8 cellular contexts compared by ENCODE assay signal in the genomic region with DNA sequence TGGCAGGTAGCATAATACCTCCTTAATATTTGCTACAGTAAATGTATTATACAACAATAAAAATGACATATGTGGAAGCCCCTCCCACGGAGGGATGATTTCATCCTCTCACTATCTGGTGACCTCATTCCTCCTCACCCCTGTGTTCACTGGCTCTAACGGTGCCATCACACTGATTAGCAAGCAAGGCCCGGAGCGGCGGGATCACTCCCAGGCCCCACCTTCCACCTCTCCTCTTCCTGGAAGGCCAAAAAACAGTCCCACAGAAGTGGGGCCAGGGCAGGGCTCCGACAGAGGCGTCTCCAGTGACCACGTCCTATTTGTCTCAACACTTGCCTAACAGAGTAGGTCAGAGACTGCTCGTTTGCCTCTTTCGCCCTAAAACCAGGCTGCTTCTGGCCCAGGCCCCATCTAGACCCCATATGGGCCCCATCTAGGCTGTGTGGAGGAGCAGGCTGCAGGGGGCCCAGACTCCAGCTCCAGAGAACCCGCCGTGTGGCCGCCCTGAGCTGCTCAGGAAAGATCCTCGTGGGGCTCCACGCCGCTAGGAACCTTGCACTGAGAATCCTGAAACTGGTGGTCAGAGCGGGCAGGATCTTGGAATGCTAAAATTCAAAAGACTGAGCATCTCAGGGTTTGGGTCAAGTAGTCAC. TPM values are rescaled to one million over a fixed set of nuclear protein-coding genes. Genes with fewer than 3 reads are reported as not detected.
DNase-seq lines count a peak whose midpoint lies in the region; ATAC-seq and TF ChIP-seq lines count a peak whose summit lies in the region.

No MANE protein-coding gene starts in this region.

- intact Hi-C loops in PC-3 (cut with micrococcal nuclease) = loop anchor here (2.0 to 5.0 kb wide), 2 partner anchors 15 to 68 kb away; a partner anchor contains a TSS
- intact Hi-C loops in activated naive CD4-positive, alpha-beta T cell treated with anti-CD3 and anti-CD28 coated beads for 36 hours (cut with micrococcal nuclease) = loop anchor here (1.0 to 10.0 kb wide), 8 partner anchors 34 to 1952 kb away; a partner anchor contains a TSS

- H3K4me3 ChIP-seq in CD4-positive, CD25-positive, alpha-beta regulatory T cell (ENCODE audit: low read depth, low read length) = peak overlapping the region; percentile 99
- H3K4me3 ChIP-seq in PC-3 (ENCODE audit: low read length) (no peak overlapping the region), right atrium auricular region (no peak overlapping the region), coronary artery (no peak overlapping the region)

- H3K36me3 Mint-ChIP-seq in CD4-positive, CD25-positive, alpha-beta regulatory T cell = peaks cover 39% of the 10 kb centered on the region
- peaks cover 35% of the 10 kb centered on the region for H3K36me3 Mint-ChIP-seq in activated naive CD4-positive, alpha-beta T cell treated with anti-CD3 and anti-CD28 coated beads for 36 hours (ENCODE audit: low read depth)

- H3K4me1 ChIP-seq in CD4-positive, CD25-positive, alpha-beta regulatory T cell (ENCODE audit: control insufficient read depth, insufficient read depth, low read length, poor library complexity, severe bottlenecking) = peaks cover 89% of the 10 kb centered on the region
- H3K4me1 ChIP-seq in PC-3 (ENCODE audit: insufficient read depth, low read length) (peaks cover 45% of the 10 kb centered on the region), right atrium auricular region (peaks cover 0 to 25% of the 10 kb centered on the region in 2 donors)

- H3F3A ChIP-seq in PC-3 (ENCODE audit: low read length, unreplicated experiment) = peaks cover 5% of the 10 kb centered on the region

- peaks cover 4 to 82% (median 51%) of the 10 kb centered on the region in 4 donors for H3K4me1 Mint-ChIP-seq in CD4-positive, CD25-positive, alpha-beta regulatory T cell
- peaks cover 61% of the 10 kb centered on the region for H3K4me1 Mint-ChIP-seq in activated naive CD4-positive, alpha-beta T cell treated with anti-CD3 and anti-CD28 coated beads for 36 hours (ENCODE audit: low read depth)

- H3K9me3 ChIP-seq in CD4-positive, CD25-positive, alpha-beta regulatory T cell (ENCODE audit: control insufficient read depth in 2 of 2, low read length in 2 of 2) = no peaks in the 10 kb centered on the region
- H3K9me3 ChIP-seq in PC-3 (ENCODE audit: low read length) (no peaks in the 10 kb centered on the region), right atrium auricular region (no peaks in the 10 kb centered on the region)

- no peaks in the 10 kb centered on the region for H4K20me1 ChIP-seq in PC-3 (ENCODE audit: low read length)

- POLR2A ChIA-PET in PC-3 (lab: Charles Lee; ENCODE audit: unreplicated experiment) = interaction anchor here (0.5 kb wide), 2 partner anchors 74 to 227 kb away, joined by 3 read pairs; a partner anchor contains a TSS

- H3K9me2 ChIP-seq in PC-3 (replicated peaks; ENCODE audit: low read length) = no peaks in the 10 kb centered on the region

- H3K27me3 ChIP-seq in CD4-positive, CD25-positive, alpha-beta regulatory T cell (ENCODE audit: control insufficient read depth, insufficient read depth, low read length) = no peaks in the 10 kb centered on the region
- H3K27me3 ChIP-seq in PC-3 (ENCODE audit: low read length) (no peaks in the 10 kb centered on the region), right atrium auricular region (no peaks in the 10 kb centered on the region)

- DNase-seq in CD4-positive, CD25-positive, alpha-beta regulatory T cell = peak; percentile 55 to 81 (median 65)
- DNase-seq in PC-3 (peak; percentile 71), right atrium auricular region (ENCODE audit: low spot score) (peak; percentile 79), coronary artery (ENCODE audit: low spot score) (no peak), NCI-H1048 (lab: John Stamatoyannopoulos, UW) (no peak), nucleus accumbens (lab: John Stamatoyannopoulos, UW) (no peak)
- peak; percentile 84 for DNase-seq in activated naive CD4-positive, alpha-beta T cell treated with anti-CD3 and anti-CD28 coated beads for 36 hours
- DNase-seq in stimulated activated CD4-positive, alpha-beta T cell treated with anti-CD3 and anti-CD28 coated beads, TNF-alpha, amount 100 ng/mL, for 24 hours (ENCODE audit: low read depth in 3 of 3) = peak in 2 of 3 experiments; percentile 42 to 47

- peaks cover 40% of the 10 kb centered on the region for H3K36me3 ChIP-seq in CD4-positive, CD25-positive, alpha-beta regulatory T cell (ENCODE audit: control insufficient read depth, insufficient read depth, low read length)
- H3K36me3 ChIP-seq in PC-3 (ENCODE audit: low read depth, low read length) = no peaks in the 10 kb centered on the region
- H3K36me3 ChIP-seq in right atrium auricular region = no peaks in the 10 kb centered on the region

- CTCF ChIA-PET in PC-3 (lab: Charles Lee) = interaction anchor here (0.6 to 1.4 kb wide), 2 partner anchors 12 to 17 kb away, joined by 3 to 5 read pairs; no protein-coding TSS in a partner anchor
- CTCF ChIA-PET in activated naive CD4-positive, alpha-beta T cell treated with anti-CD3 and anti-CD28 coated beads for 36 hours (lab: Charles Lee) = interaction anchor here (0.7 to 5.6 kb wide), 4 partner anchors 13 to 66 kb away, joined by 3 to 63 read pairs (median 4); no protein-coding TSS in a partner anchor

- peak overlapping the region; percentile 26 for H3K9ac ChIP-seq in PC-3 (ENCODE audit: low read length)

- peaks cover 8% of the 10 kb centered on the region for H3K27me3 Mint-ChIP-seq in CD4-positive, CD25-positive, alpha-beta regulatory T cell
- no peaks in the 10 kb centered on the region for H3K27me3 Mint-ChIP-seq in activated naive CD4-positive, alpha-beta T cell treated with anti-CD3 and anti-CD28 coated beads for 36 hours (ENCODE audit: low read depth)

- peak overlapping the region; percentile 32; the same call in 1 of the 2 replicates for H2AFZ ChIP-seq in PC-3 (ENCODE audit: low read length)

- no peaks in the 10 kb centered on the region for H3K79me2 ChIP-seq in PC-3 (ENCODE audit: low read length)

- TF ChIP-seq CTCF in PC-3 (conservative IDR thresholded peaks at IDR 0.05; ENCODE audit: low read depth, low read length) (no peak), right atrium auricular region (IDR thresholded peaks at IDR 0.05) (no peak), coronary artery (IDR thresholded peaks at IDR 0.05) (no peak)

- H3K9me3 Mint-ChIP-seq in CD4-positive, CD25-positive, alpha-beta regulatory T cell = peaks cover 0 to 2% (median 0%) of the 10 kb centered on the region in 7 donors
- H3K9me3 Mint-ChIP-seq in activated naive CD4-positive, alpha-beta T cell treated with anti-CD3 and anti-CD28 coated beads for 36 hours = peaks cover 4% of the 10 kb centered on the region

- BruUV-seq in PC-3 (replicated peaks; lab: Mats Ljungman, UMichigan) = no TSS peak

- peak overlapping the region; percentile 37 for H3K4me2 ChIP-seq in PC-3 (ENCODE audit: low read length)

- H3K27ac Mint-ChIP-seq in CD4-positive, CD25-positive, alpha-beta regulatory T cell = peak overlapping the region; percentile 92 to 99 (median 96)
- H3K27ac Mint-ChIP-seq in activated naive CD4-positive, alpha-beta T cell treated with anti-CD3 and anti-CD28 coated beads for 36 hours = peak overlapping the region; percentile 100

- H3K27ac ChIP-seq in CD4-positive, CD25-positive, alpha-beta regulatory T cell (ENCODE audit: insufficient read depth, low read length, poor library complexity, severe bottlenecking) = peak overlapping the region; percentile 95
- H3K27ac ChIP-seq in PC-3 (ENCODE audit: low read length) = peak overlapping the region; percentile 86
- H3K27ac ChIP-seq in right atrium auricular region = peak overlapping the region; percentile 41 to 46
- H3K27ac ChIP-seq in coronary artery = peak overlapping the region in 1 of 2 donors; percentile 56

- peak overlapping the region; percentile 98 to 100 (median 99) for H3K4me3 Mint-ChIP-seq in CD4-positive, CD25-positive, alpha-beta regulatory T cell
- H3K4me3 Mint-ChIP-seq in activated naive CD4-positive, alpha-beta T cell treated with anti-CD3 and anti-CD28 coated beads for 36 hours = peak overlapping the region; percentile 90

- ATAC-seq in CD4-positive, CD25-positive, alpha-beta regulatory T cell (ENCODE audit: low read depth in 2 of 2) = peak; percentile 8 to 15
- peak; percentile 29 for ATAC-seq in PC-3

RNA-seq across cellular contexts. Expression of a gene that starts 3.7 kb away (rescaled TPM):
- total RNA-seq in CD4-positive, CD25-positive, alpha-beta regulatory T cell = 218 TPM
- 100 to 1,000 TPM; 722 to 844 (median 818) TPM for polyA plus RNA-seq in CD4-positive, CD25-positive, alpha-beta regulatory T cell
- 0.63 and 0.73 TPM in 2 replicates for total RNA-seq in PC-3 (2014; rRNA removed)
- total RNA-seq in activated naive CD4-positive, alpha-beta T cell treated with anti-CD3 and anti-CD28 coated beads for 36 hours = 10 to 100 TPM; 19.9 to 21.9 TPM
- total RNA-seq in right atrium auricular region = 1 to 10 TPM; 3.7 to 7.7 TPM

RNA-seq across cellular contexts. Expression of a gene that starts 32.1 kb away (rescaled TPM):
- 5.9 TPM for total RNA-seq in CD4-positive, CD25-positive, alpha-beta regulatory T cell
- 1 to 10 TPM in 2 of 4 donors, under 1 TPM in 1, not detected in 1; 0.90 to 3.5 (median 1.5) TPM for polyA plus RNA-seq in CD4-positive, CD25-positive, alpha-beta regulatory T cell
- total RNA-seq in PC-3 (2014; rRNA removed) (not detected in 2 replicates), right atrium auricular region (1 to 10 TPM; 1.8 to 5.5 TPM)
- total RNA-seq in activated naive CD4-positive, alpha-beta T cell treated with anti-CD3 and anti-CD28 coated beads for 36 hours = not detected

Comparison
In these comparisons a context has a peak if more than half of its experiments do, and no peak if none do; other contexts are left out.
1. DNase-seq: peak in CD4-positive, CD25-positive, alpha-beta regulatory T cell (3 of 3), PC-3 (single experiment), activated naive CD4-positive, alpha-beta T cell treated with anti-CD3 and anti-CD28 coated beads for 36 hours (single experiment), right atrium auricular region (single experiment) and stimulated activated CD4-positive, alpha-beta T cell treated with anti-CD3 and anti-CD28 coated beads, TNF-alpha, amount 100 ng/mL, for 24 hours (2 of 3); none in coronary artery (single experiment), NCI-H1048 (single experiment) and nucleus accumbens (0 of 56).